22 cellular contexts compared by ENCODE assay signal in the genomic region with DNA sequence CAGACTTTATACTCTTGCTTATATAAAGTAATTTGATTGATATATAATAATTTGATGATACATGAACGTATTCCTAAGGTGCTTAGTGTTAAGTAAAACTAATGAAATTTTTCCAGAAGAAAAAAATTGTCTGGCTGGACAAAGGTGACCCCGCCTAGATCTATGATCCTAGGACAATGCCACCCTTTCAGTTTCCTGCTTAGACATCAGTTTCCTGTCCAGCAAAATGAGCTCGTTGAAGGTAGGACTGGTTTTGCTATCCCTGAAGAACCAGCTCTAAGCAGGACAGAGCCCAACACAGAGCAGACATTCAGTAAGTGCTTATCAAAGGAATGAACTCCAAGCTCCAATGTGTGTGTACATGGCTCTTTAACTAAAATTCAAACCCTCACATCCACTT.
"Had no signal": no experiment of that assay in that cellular context is flagged by ENCODE, and none has a peak within 500 bp of the region (broad histone marks: within the 10 kb centered on the region; RNA-seq: fewer than 3 reads in every experiment).

No MANE protein-coding gene starts in this region.

- H3K4me3 ChIP-seq: hepatocyte, left ventricle myocardium inferior, lung, ovary, right atrium auricular region, right lobe of liver, smooth muscle cell, tibial nerve, uterus had no signal

- DNase-seq: islet precursor cell; left cardiac atrium; left ventricle myocardium inferior; mesendoderm; naive thymus-derived CD4-positive, alpha-beta T cell; ovary; right lobe of liver; stimulated activated CD4-positive, alpha-beta T cell treated with anti-CD3 and anti-CD28 coated beads, Interleukin-1b, Interleukin-23, amount 100 ng/mL, for 48 hours; stimulated activated CD4-positive, alpha-beta T cell treated with anti-CD3 and anti-CD28 coated beads, Interleukin-2, amount 100 ng/mL, for 48 hours; stimulated activated CD4-positive, alpha-beta T cell treated with anti-CD3 and anti-CD28 coated beads, Interleukin-4, amount 100 ng/mL, for 4 hours; stimulated activated CD8-positive, alpha-beta memory T cell treated with anti-CD3 and anti-CD28 coated beads, Interleukin-4, amount 100 ng/mL, for 48 hours; stimulated activated naive CD4-positive, alpha-beta T cell treated with Interleukin-2 at 50 U/mL for 16 hours; stimulated activated naive CD8-positive, alpha-beta T cell treated with anti-CD3 and anti-CD28 coated beads, Interleukin-15, amount 100 ng/mL, for 72 hours; substantia nigra; uterus had no signal

- H3K27me3 ChIP-seq: hepatocyte, ovary, right atrium auricular region, right lobe of liver, tibial nerve, uterus had no signal

- H3K36me3 ChIP-seq: left ventricle myocardium inferior, ovary, right atrium auricular region, right lobe of liver, tibial nerve, uterus had no signal

- ATAC-seq: left cardiac atrium; naive thymus-derived CD4-positive, alpha-beta T cell; natural killer cell treated with Interleukin-12 subunit alpha and Interleukin-12 subunit beta and Interleukin-15 and Interleukin-18, amount 100 ng/mL, for 72 hours; right lobe of liver; stimulated activated memory B cell treated with anti-CD40 and anti-IgM and Interleukin-4, amounts not matched to agents 10 μg/mL and 1 μg/mL and 100 μg/mL, for 72 hours; stimulated activated naive CD8-positive, alpha-beta T cell treated with anti-CD3 and anti-CD28 coated beads, Interleukin-15, amount 100 ng/mL, for 72 hours had no signal

- H3K4me1 ChIP-seq: left ventricle myocardium inferior, right atrium auricular region, right lobe of liver, tibial nerve, uterus had no signal

- H3K27ac ChIP-seq: hepatocyte, left ventricle myocardium inferior, ovary, right atrium auricular region, right lobe of liver, tibial nerve, uterus had no signal

- H3K9me3 ChIP-seq: left ventricle myocardium inferior, ovary, right atrium auricular region, right lobe of liver, tibial nerve, uterus had no signal
